Comparison of ENCODE assay signal across 8 cellular contexts in the genomic region with DNA sequence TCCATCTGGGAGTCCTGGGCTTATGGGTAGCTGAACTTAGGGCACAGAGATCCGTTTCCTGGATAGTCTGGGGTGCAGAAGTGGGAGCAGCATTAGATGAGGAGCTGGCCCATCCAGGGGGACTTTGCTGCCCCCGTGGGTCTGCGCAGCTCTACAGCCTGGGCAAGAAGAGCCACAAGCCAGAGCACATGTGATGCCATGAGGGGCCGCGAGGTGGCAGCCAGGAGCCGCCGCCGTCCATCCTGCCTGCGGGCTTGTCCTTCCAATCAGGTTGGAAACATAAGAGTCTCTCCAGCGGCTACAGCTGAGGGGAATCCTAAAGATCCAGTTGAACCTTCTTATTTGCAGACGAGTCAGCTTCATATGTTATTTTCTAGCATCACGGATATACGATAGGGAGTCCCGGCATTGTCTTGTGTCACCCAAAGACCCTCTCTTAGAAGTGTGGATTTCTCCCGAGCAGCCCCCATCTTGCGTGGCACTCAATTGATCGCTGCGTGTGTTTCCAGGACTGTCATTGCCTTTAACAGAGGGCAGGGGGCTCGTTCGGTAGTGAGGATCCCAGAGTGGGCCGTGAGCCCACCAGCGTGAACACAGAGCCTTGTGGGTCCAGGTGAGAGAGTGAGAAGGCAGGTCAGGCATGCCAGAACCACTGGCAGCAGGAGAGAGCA. TPM values are rescaled to one million over a fixed set of nuclear protein-coding genes. Genes with fewer than 3 reads are reported as not detected.
DNase-seq lines count a peak whose midpoint lies in the region; ATAC-seq and TF ChIP-seq lines count a peak whose summit lies in the region.

No MANE protein-coding gene starts in this region.

- H4K91ac ChIP-seq in trophoblast cell (ENCODE audit: low read depth, low read length) = no peak overlapping the region

- H3K79me2 ChIP-seq in trophoblast cell (ENCODE audit: control insufficient read depth, insufficient read depth, low read length, poor library complexity) = no peaks in the 10 kb centered on the region

- no peak overlapping the region for H3K18ac ChIP-seq in trophoblast cell (ENCODE audit: low read length)

- H3K36me3 ChIP-seq in SJCRH30 (peaks cover 13% of the 10 kb centered on the region), trophoblast cell (ENCODE audit: control insufficient read depth in 1 of 2, insufficient read depth in 2 of 2, low read length in 2 of 2) (no peaks in the 10 kb centered on the region), uterus (no peaks in the 10 kb centered on the region)

- H2BK120ac ChIP-seq in trophoblast cell (ENCODE audit: insufficient read depth, low read length, poor library complexity) = no peak overlapping the region

- H3K4me2 ChIP-seq in trophoblast cell (ENCODE audit: low read length) = no peak overlapping the region

- H3K4ac ChIP-seq in trophoblast cell (ENCODE audit: low read depth, low read length) = no peak overlapping the region

- no peak overlapping the region for H3K27ac Mint-ChIP-seq in activated naive CD4-positive, alpha-beta T cell treated with anti-CD3 and anti-CD28 coated beads for 36 hours

- no peak overlapping the region for H2BK12ac ChIP-seq in trophoblast cell (ENCODE audit: low read length)

- no peak overlapping the region for H3K23ac ChIP-seq in trophoblast cell (ENCODE audit: low read length)

- CTCF ChIA-PET in activated naive CD4-positive, alpha-beta T cell treated with anti-CD3 and anti-CD28 coated beads for 36 hours (lab: Charles Lee) = interaction anchor here (0.6 to 3.2 kb wide), 17 partner anchors 10 to 789 kb away, joined by 3 to 13 read pairs (median 4); no protein-coding TSS in a partner anchor

- intact Hi-C loops in activated naive CD4-positive, alpha-beta T cell treated with anti-CD3 and anti-CD28 coated beads for 36 hours (cut with micrococcal nuclease) = loop anchor here (1.0 to 2.0 kb wide), 2 partner anchors 37 to 346 kb away; no protein-coding TSS in a partner anchor
- intact Hi-C loops in uterus (cut with DNase I; ENCODE audit: low total_unique reads) = no loop called here

- H3K4me1 ChIP-seq in SJCRH30 = peaks cover 26% of the 10 kb centered on the region
- H3K4me1 ChIP-seq in trophoblast cell (ENCODE audit: control insufficient read depth in 1 of 2, insufficient read depth in 2 of 2, low read length in 2 of 2) = no peaks in the 10 kb centered on the region
- H3K4me1 ChIP-seq in uterus = no peaks in the 10 kb centered on the region

- H4K8ac ChIP-seq in trophoblast cell (ENCODE audit: low read depth, low read length) = no peak overlapping the region

- peak; percentile 95 for TF ChIP-seq CTCF in LNCaP clone FGC (IDR thresholded peaks at IDR 0.05; ENCODE audit: control insufficient read depth, extremely low read depth, insufficient read depth)
- peak; percentile 79 to 94 (median 90) for TF ChIP-seq CTCF in uterus (IDR thresholded peaks at IDR 0.05)

- H3K9me3 Mint-ChIP-seq in activated naive CD4-positive, alpha-beta T cell treated with anti-CD3 and anti-CD28 coated beads for 36 hours = no peaks in the 10 kb centered on the region

- H3K4me3 ChIP-seq in LNCaP clone FGC (ENCODE audit: low read depth, low read length) (no peak overlapping the region), SJCRH30 (peak overlapping the region; percentile 9), trophoblast cell (ENCODE audit: low read depth, low read length) (no peak overlapping the region), uterus (no peak overlapping the region)

- no peaks in the 10 kb centered on the region for H3K4me1 Mint-ChIP-seq in activated naive CD4-positive, alpha-beta T cell treated with anti-CD3 and anti-CD28 coated beads for 36 hours (ENCODE audit: low read depth)

- H3K27ac ChIP-seq in SJCRH30 (peak overlapping the region; percentile 78), trophoblast cell (ENCODE audit: low read depth, low read length) (no peak overlapping the region), uterus (peak overlapping the region; percentile 21 to 72)

- H3K79me1 ChIP-seq in trophoblast cell (ENCODE audit: low read length) = no peaks in the 10 kb centered on the region

- peak; percentile 58 for DNase-seq in DMS153 (lab: John Stamatoyannopoulos, UW)
- DNase-seq in LNCaP clone FGC (ENCODE audit: low read depth) = no peak
- DNase-seq in SJCRH30 = peak; percentile 87 to 97
- peak; percentile 77 for DNase-seq in activated naive CD4-positive, alpha-beta T cell treated with anti-CD3 and anti-CD28 coated beads for 36 hours
- DNase-seq in glomerular visceral epithelial cell (ENCODE audit: extremely low spot score) = peak; percentile 73
- peak; percentile 78 to 86 for DNase-seq in trophoblast cell
- DNase-seq in uterus = peak; percentile 63 to 79

- H2BK5ac ChIP-seq in trophoblast cell (ENCODE audit: low read depth, low read length, poor library complexity) = no peak overlapping the region

- H3K27me3 ChIP-seq in SJCRH30 = no peaks in the 10 kb centered on the region
- no peaks in the 10 kb centered on the region for H3K27me3 ChIP-seq in trophoblast cell (ENCODE audit: insufficient read depth, low read length)
- H3K27me3 ChIP-seq in uterus = no peaks in the 10 kb centered on the region

- H3K14ac ChIP-seq in trophoblast cell (ENCODE audit: low read length) = no peak overlapping the region

- H2AK5ac ChIP-seq in trophoblast cell (ENCODE audit: low read length) = no peak overlapping the region

- no peak overlapping the region for H3K4me3 Mint-ChIP-seq in activated naive CD4-positive, alpha-beta T cell treated with anti-CD3 and anti-CD28 coated beads for 36 hours

- peaks cover 3% of the 10 kb centered on the region for H3K27me3 Mint-ChIP-seq in activated naive CD4-positive, alpha-beta T cell treated with anti-CD3 and anti-CD28 coated beads for 36 hours (ENCODE audit: low read depth)

- WGBS in trophoblast cell (ENCODE audit: extremely low coverage, insufficient coverage, insufficient read length) = no CpG with 5 or more reads among the region's 22 CpGs

- H4K12ac ChIP-seq in trophoblast cell (ENCODE audit: low read depth, low read length) = no peak overlapping the region

- TF ChIP-seq POLR2A in uterus (IDR thresholded peaks at IDR 0.05) = no peak

- no peak overlapping the region for H3K9ac ChIP-seq in trophoblast cell (ENCODE audit: low read length)

- H3K36me3 Mint-ChIP-seq in activated naive CD4-positive, alpha-beta T cell treated with anti-CD3 and anti-CD28 coated beads for 36 hours (ENCODE audit: low read depth) = no peaks in the 10 kb centered on the region

- H3K9me3 ChIP-seq in SJCRH30 (replicated peaks) (no peaks in the 10 kb centered on the region), trophoblast cell (ENCODE audit: insufficient read depth, low read depth, low read length) (peaks cover 10% of the 10 kb centered on the region), uterus (no peaks in the 10 kb centered on the region)

- H2AFZ ChIP-seq in trophoblast cell (ENCODE audit: insufficient read depth, low read length, poor library complexity) = no peak overlapping the region

- no peak for ATAC-seq in GM19463 (IDR thresholded peaks at IDR 0.05; ENCODE audit: unreplicated experiment)

RNA-seq across cellular contexts. Expression of gene C1QTNF1, which starts 22.0 kb away (rescaled TPM):
- total RNA-seq in SJCRH30 (2014; rRNA removed; shearing (Covaris generic)) = 45.7 and 48.3 TPM in 2 replicates
- total RNA-seq in activated naive CD4-positive, alpha-beta T cell treated with anti-CD3 and anti-CD28 coated beads for 36 hours = under 1 TPM; 0.14 to 0.32 TPM
- 11.5 and 12.7 TPM in 2 replicates for polyA plus RNA-seq in trophoblast cell (2013)
- total RNA-seq in uterus = 10 to 100 TPM in 3 of 4 donors, 1 to 10 TPM in 1; 2.9 to 80.8 (median 39.6) TPM

RNA-seq across cellular contexts. Expression of gene ENGASE, which starts 28.7 kb away (rescaled TPM):
- total RNA-seq in SJCRH30 (2014; rRNA removed; shearing (Covaris generic)) = 56.3 and 82.5 TPM in 2 replicates
- 10 to 100 TPM; 49.5 to 51.2 TPM for total RNA-seq in activated naive CD4-positive, alpha-beta T cell treated with anti-CD3 and anti-CD28 coated beads for 36 hours
- polyA plus RNA-seq in trophoblast cell (2013) = 18.7 and 18.8 TPM in 2 replicates
- 10 to 100 TPM in 3 of 4 donors, 1 to 10 TPM in 1; 3.8 to 63.2 (median 24.6) TPM for total RNA-seq in uterus

RNA-seq across cellular contexts. Expression of gene CANT1, which starts 36.4 kb away (rescaled TPM):
- total RNA-seq in SJCRH30 (2014; rRNA removed; shearing (Covaris generic)) = 89.0 and 98.6 TPM in 2 replicates
- 10 to 100 TPM; 48.7 to 51.0 TPM for total RNA-seq in activated naive CD4-positive, alpha-beta T cell treated with anti-CD3 and anti-CD28 coated beads for 36 hours
- polyA plus RNA-seq in trophoblast cell (2013) = 60.8 and 62.9 TPM in 2 replicates
- total RNA-seq in uterus = 10 to 100 TPM in 3 of 4 donors, 1 to 10 TPM in 1; 9.2 to 40.6 (median 21.5) TPM
